25 cellular contexts compared by ENCODE assay signal in the genomic region with DNA sequence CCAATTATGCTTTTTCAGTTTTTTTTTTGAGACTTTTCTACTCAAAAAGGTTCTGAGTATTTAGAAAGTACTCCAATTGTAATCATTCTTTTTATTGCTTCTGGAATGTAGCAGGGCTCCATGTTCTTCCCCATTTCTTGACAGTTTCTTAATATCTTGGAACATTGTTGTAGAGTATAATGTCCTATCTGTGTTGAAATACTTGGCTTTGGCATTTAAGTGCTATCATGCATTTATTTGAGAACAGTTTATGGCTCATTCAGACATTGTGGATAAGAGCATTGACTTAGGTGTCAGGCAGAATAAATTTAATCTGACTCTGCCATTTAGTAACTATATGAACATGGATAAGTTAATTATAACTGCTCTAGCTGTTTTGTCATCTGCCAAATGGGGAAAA. TPM values are rescaled to one million over a fixed set of nuclear protein-coding genes. Genes with fewer than 3 reads are reported as not detected.
DNase-seq lines count a peak whose midpoint lies in the region; ATAC-seq and TF ChIP-seq lines count a peak whose summit lies in the region.
"Had no signal": no experiment of that assay in that cellular context is flagged by ENCODE, and none has a peak within 500 bp of the region (broad histone marks: within the 10 kb centered on the region; RNA-seq: fewer than 3 reads in every experiment).

No MANE protein-coding gene starts in this region.

- no peaks in the 10 kb centered on the region for H3K27me3 ChIP-seq in right atrium auricular region
- no peaks in the 10 kb centered on the region for H3K27me3 ChIP-seq in upper lobe of right lung
- no peaks in the 10 kb centered on the region for H3K27me3 ChIP-seq in BE2C
- H3K27me3 ChIP-seq: vagina had no signal

- H3K27ac ChIP-seq in right atrium auricular region (no peak overlapping the region), upper lobe of right lung (no peak overlapping the region)
- H3K27ac ChIP-seq: SK-N-MC, thoracic aorta, vagina had no signal

- H3K4me1 ChIP-seq in right atrium auricular region (peaks cover 0 to 34% of the 10 kb centered on the region in 2 donors), upper lobe of right lung (peaks cover 36% of the 10 kb centered on the region), BE2C (no peaks in the 10 kb centered on the region)

- H3K9me3 ChIP-seq in right atrium auricular region (peaks cover 0 to 5% of the 10 kb centered on the region in 2 donors), upper lobe of right lung (no peaks in the 10 kb centered on the region), BE2C (no peaks in the 10 kb centered on the region; the same call in 1 of the 2 replicates)
- H3K9me3 ChIP-seq: vagina had no signal

- no peak for TF ChIP-seq CTCF in right atrium auricular region (IDR thresholded peaks at IDR 0.05)
- TF ChIP-seq CTCF in fibroblast of mammary gland (conservative IDR thresholded peaks at IDR 0.05; ENCODE audit: control insufficient read depth, insufficient read depth, low read depth, low read length) = no peak
- no peak for TF ChIP-seq CTCF in upper lobe of right lung (IDR thresholded peaks at IDR 0.05)
- TF ChIP-seq CTCF in BE2C (IDR thresholded peaks at IDR 0.05; ENCODE audit: low read depth, low read length) = no peak

- intact Hi-C loops in Right ventricle myocardium superior (cut with DNase I) (no loop called here), upper lobe of right lung (cut with DNase I) (no loop called here)

- H3K4me3 ChIP-seq in right atrium auricular region = no peak overlapping the region
- no peak overlapping the region for H3K4me3 ChIP-seq in fibroblast of mammary gland (ENCODE audit: control insufficient read depth, low read depth, low read length)
- H3K4me3 ChIP-seq in upper lobe of right lung = no peak overlapping the region
- no peak overlapping the region for H3K4me3 ChIP-seq in BE2C (ENCODE audit: low read depth, low read length)
- H3K4me3 ChIP-seq: GM23338, SK-N-MC, thoracic aorta, vagina had no signal

- ATAC-seq in Right ventricle myocardium superior (ENCODE audit: poor library complexity) (peak; percentile 77), left lobe of liver (peak; percentile 45), upper lobe of right lung (peak; percentile 45), HG03521 (IDR thresholded peaks at IDR 0.05; ENCODE audit: unreplicated experiment) (no peak)
- ATAC-seq: activated naive CD8-positive, alpha-beta T cell treated with anti-CD3 and anti-CD28 coated beads, Interleukin-2, amount 50 U/mL, for 24 hours; activated T-cell treated with anti-CD3 and anti-CD28 coated beads, Interleukin-2, amount 50 U/mL, for 72 hours; GM23338; stimulated activated naive CD8-positive, alpha-beta T cell treated with anti-CD3 and anti-CD28 coated beads, Interleukin-15, Interleukin-2, amounts not matched to agents 100 U/mL and 50 U/mL, for 24 hours had no signal

- DNase-seq in Right ventricle myocardium superior (no peak), right atrium auricular region (ENCODE audit: low spot score) (no peak), fibroblast of mammary gland (ENCODE audit: low read depth) (peak; percentile 20), left lobe of liver (ENCODE audit: low spot score) (no peak), upper lobe of right lung (no peak), BE2C (no peak), UCSD-AML1 (lab: John Stamatoyannopoulos, UW; ENCODE audit: unreplicated experiment) (no peak)
- DNase-seq: activated CD4-positive, alpha-beta T cell treated with anti-CD3 and anti-CD28 coated beads, Interleukin-2, amount 50 U/mL, for 4 hours; activated CD4-positive, CD25-positive, alpha-beta regulatory T cell; activated naive CD4-positive, alpha-beta T cell; activated naive CD8-positive, alpha-beta T cell treated with anti-CD3 and anti-CD28 coated beads, Interleukin-2, amount 50 U/mL, for 24 hours; activated T-cell treated with anti-CD3 and anti-CD28 coated beads, Interleukin-2, amount 50 U/mL, for 72 hours; Calu3; CD4-positive, CD25-positive, alpha-beta regulatory T cell; cerebellar nuclear complex; NCI-H1105; NCI-H187 treated with DMSO at 0.1 percent for 48 hours; NCI-H2171; stimulated activated CD4-positive, alpha-beta T cell treated with anti-CD3 and anti-CD28 coated beads, Interleukin-2, amount 100 ng/mL, for 24 hours; stimulated activated naive CD8-positive, alpha-beta T cell treated with anti-CD3 and anti-CD28 coated beads, Interleukin-15, Interleukin-2, amounts not matched to agents 100 U/mL and 50 U/mL, for 24 hours had no signal

- H3K36me3 ChIP-seq in right atrium auricular region (no peaks in the 10 kb centered on the region), upper lobe of right lung (no peaks in the 10 kb centered on the region), BE2C (0 out of 2 replicates have a peak, but pooled peaks cover 6% of the 10 kb centered on the region)
- H3K36me3 ChIP-seq: thoracic aorta, vagina had no signal

RNA-seq across cellular contexts. Expression of gene ADIPOR2, which starts 28.3 kb away (rescaled TPM):
- 30.8 TPM for total RNA-seq in Right ventricle myocardium superior
- 10 to 100 TPM; 19.7 to 23.3 TPM for total RNA-seq in right atrium auricular region
- 58.0 TPM for total RNA-seq in left lobe of liver
- total RNA-seq in upper lobe of right lung = 96.0 TPM
- 41.9 TPM for polyA plus RNA-seq in BE2C (2012; ENCODE audit: insufficient read depth, insufficient read length, low read depth)
